11 cellular contexts compared by ENCODE assay signal in the genomic region with DNA sequence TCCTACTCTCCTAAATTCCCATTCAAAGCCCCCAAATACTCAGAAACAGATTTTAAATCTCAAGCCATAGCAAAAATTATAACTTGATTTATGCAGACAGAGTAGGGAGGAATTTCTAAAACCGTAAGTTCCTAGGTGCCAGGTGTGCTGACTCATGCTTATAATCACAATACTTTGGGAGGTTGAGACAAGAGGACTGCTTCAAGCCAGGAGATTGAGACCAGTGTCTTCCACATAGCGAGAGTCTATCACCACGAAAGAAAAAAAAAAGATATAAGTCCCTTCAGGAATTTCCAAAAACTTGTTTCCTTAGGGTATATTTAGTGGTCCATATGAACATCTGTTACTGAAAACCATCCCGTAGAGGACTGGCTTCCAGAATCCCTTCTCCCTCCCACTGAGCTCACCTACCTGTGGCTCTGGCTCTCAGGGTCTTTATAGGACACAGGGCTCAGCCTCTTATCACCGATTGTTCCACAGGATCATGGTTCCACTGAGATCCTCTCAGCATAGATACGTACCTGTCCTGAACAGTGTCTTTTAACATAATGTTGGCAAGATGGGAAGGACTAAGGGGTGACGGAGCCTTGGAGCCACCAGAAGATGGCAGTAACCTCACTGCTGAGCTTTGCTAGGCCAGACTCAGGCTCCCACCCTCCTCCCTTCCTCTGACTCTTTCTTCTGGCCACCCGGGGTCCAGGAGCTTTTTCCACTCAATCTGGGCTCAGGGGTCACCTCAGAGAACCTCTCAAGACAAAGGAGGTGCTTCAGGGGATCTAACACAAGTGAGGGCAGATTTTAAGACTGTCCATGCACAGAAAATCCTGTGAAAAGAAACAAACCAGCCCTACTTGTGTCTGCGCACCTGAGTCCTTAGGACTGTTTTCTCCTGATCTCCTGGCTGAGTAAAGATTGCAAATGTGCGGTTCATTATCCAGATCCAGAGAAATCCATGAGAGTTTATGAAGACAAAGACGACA.
A peak's percentile ranks its signal among the peaks of the same experiment; 100 is the strongest.
DNase-seq lines count a peak whose midpoint lies in the region; ATAC-seq and TF ChIP-seq lines count a peak whose summit lies in the region.
"Had no signal": no experiment of that assay in that cellular context is flagged by ENCODE, and none has a peak within 500 bp of the region (broad histone marks: within the 10 kb centered on the region; RNA-seq: fewer than 3 reads in every experiment).

No MANE protein-coding gene starts in this region.

- H4K20me1 ChIP-seq in OCI-LY3 (ENCODE audit: insufficient read depth, low read length) (no peaks in the 10 kb centered on the region), fibroblast of lung (ENCODE audit: control insufficient read depth, extremely low read depth, insufficient read depth, low read length) (no peaks in the 10 kb centered on the region)

- H3K4me3 ChIP-seq in A673 (ENCODE audit: low read depth, low read length, poor library complexity, severe bottlenecking) = no peak overlapping the region
- H3K4me3 ChIP-seq in OCI-LY3 (ENCODE audit: low read length) = peak overlapping the region; percentile 67
- H3K4me3 ChIP-seq in fibroblast of lung (replicated peaks in 1 of 4; ENCODE audit: control extremely low read depth in 1 of 4, insufficient read depth in 1 of 4, low read depth in 3 of 4, low read length in 4 of 4) = no peak overlapping the region

- no peak for ATAC-seq in sciatic nerve
- no peak for ATAC-seq in HG02840 (IDR thresholded peaks at IDR 0.05; ENCODE audit: low FRiP score, unreplicated experiment)

- H3K9me3 ChIP-seq in A673 (ENCODE audit: low read depth, low read length, poor library complexity, severe bottlenecking) = no peaks in the 10 kb centered on the region
- peaks cover 16% of the 10 kb centered on the region; the same call in 1 of the 2 replicates for H3K9me3 ChIP-seq in OCI-LY3 (ENCODE audit: insufficient read depth, low read length)
- H3K9me3 ChIP-seq in fibroblast of lung (ENCODE audit: control insufficient read depth, insufficient read depth, low read depth, low read length) = no peaks in the 10 kb centered on the region

- H3K9ac ChIP-seq in OCI-LY3 (ENCODE audit: low read length) (peak overlapping the region; percentile 71), fibroblast of lung (ENCODE audit: insufficient read depth, low read length) (no peak overlapping the region)
- H3K9ac ChIP-seq: parathyroid adenoma had no signal

- H3K4me1 ChIP-seq in A673 (ENCODE audit: insufficient read depth, low read length, poor library complexity, severe bottlenecking) = no peaks in the 10 kb centered on the region
- H3K4me1 ChIP-seq in OCI-LY3 (ENCODE audit: low read length) = peaks cover 33% of the 10 kb centered on the region
- H3K4me1 ChIP-seq in fibroblast of lung (ENCODE audit: control insufficient read depth, extremely low read depth, insufficient read depth, low read length) = no peaks in the 10 kb centered on the region
- H3K4me1 ChIP-seq: parathyroid adenoma had no signal

- H3K27ac ChIP-seq in A673 (ENCODE audit: low read depth, low read length, poor library complexity, severe bottlenecking) = no peak overlapping the region
- H3K27ac ChIP-seq in OCI-LY3 (ENCODE audit: low read length) = peak overlapping the region; percentile 90
- H3K27ac ChIP-seq in fibroblast of lung (ENCODE audit: insufficient read depth, low read length) = no peak overlapping the region
- H3K27ac ChIP-seq: parathyroid adenoma had no signal

- H3K27me3 ChIP-seq in A673 (replicated peaks; ENCODE audit: insufficient read depth, low read depth, low read length, poor library complexity) = peaks cover 35% of the 10 kb centered on the region
- H3K27me3 ChIP-seq in OCI-LY3 (ENCODE audit: low read depth, low read length) = no peaks in the 10 kb centered on the region
- no peaks in the 10 kb centered on the region for H3K27me3 ChIP-seq in fibroblast of lung (ENCODE audit: control insufficient read depth, insufficient read depth, low read length)

- CTCF ChIA-PET in A673 (lab: Charles Lee) = interaction anchor here (1.0 kb wide), 1 partner anchor 11 kb away, joined by 7 read pairs; no protein-coding TSS in a partner anchor

- TF ChIP-seq CTCF in A673 (conservative IDR thresholded peaks at IDR 0.05; ENCODE audit: low read depth, low read length) (peak; percentile 54), GM12872 (IDR thresholded peaks at IDR 0.05; ENCODE audit: insufficient read depth, low read depth, low read length) (peak; percentile 43; the same call in 1 of the 3 replicates), OCI-LY3 (IDR thresholded peaks at IDR 0.05; ENCODE audit: low read depth, low read length) (peak; percentile 88), fibroblast of lung (conservative IDR thresholded peaks at IDR 0.05 in 1 of 2, IDR thresholded peaks at IDR 0.05 in 1 of 2; ENCODE audit: low read depth in 1 of 2, low read length in 2 of 2) (peak; percentile 14 to 47)

- no TSS peak for BruUV-seq in A673 (replicated peaks; lab: Mats Ljungman, UMichigan)

- DNase-seq in A673 (ENCODE audit: low spot score) = no peak
- no peak for DNase-seq in fibroblast of lung (ENCODE audit: low read depth in 2 of 2)
- DNase-seq in sciatic nerve (ENCODE audit: low spot score) = no peak
- no peak for DNase-seq in dedifferentiated amniotic fluid mesenchymal stem cell (ENCODE audit: extremely low spot score)
- no peak for DNase-seq in HuH-7 (ENCODE audit: low spot score)
- DNase-seq: Calu3, NCI-H2227 treated with DMSO at 0.1 percent for 48 hours had no signal

- POLR2A ChIA-PET in A673 (lab: Charles Lee; ENCODE audit: low non-redundant PET) = no interaction called here

- H3K4me2 ChIP-seq in OCI-LY3 (ENCODE audit: low read length) (peak overlapping the region; percentile 89), fibroblast of lung (ENCODE audit: extremely low read depth, insufficient read depth, low read length) (no peak overlapping the region)

- H3K36me3 ChIP-seq in A673 (ENCODE audit: insufficient read depth, low read length, poor library complexity, severe bottlenecking) (no peaks in the 10 kb centered on the region), OCI-LY3 (replicated peaks; ENCODE audit: low read depth, low read length) (peaks cover 11% of the 10 kb centered on the region), fibroblast of lung (ENCODE audit: control insufficient read depth, insufficient read depth, low read length) (no peaks in the 10 kb centered on the region)

- no peaks in the 10 kb centered on the region for H3K79me2 ChIP-seq in OCI-LY3 (ENCODE audit: low read length)
- no peaks in the 10 kb centered on the region for H3K79me2 ChIP-seq in fibroblast of lung (ENCODE audit: control insufficient read depth, insufficient read depth, low read length)
- H3K79me2 ChIP-seq: parathyroid adenoma had no signal

- intact Hi-C loops in A673 (cut with micrococcal nuclease; ENCODE audit: unreplicated experiment) (no loop called here), sciatic nerve (cut with DNase I) (no loop called here)

- H2AFZ ChIP-seq in OCI-LY3 (ENCODE audit: low read depth, low read length) (peak overlapping the region; percentile 95), fibroblast of lung (ENCODE audit: low read length) (no peak overlapping the region)
- H2AFZ ChIP-seq: parathyroid adenoma had no signal

Comparison
In these comparisons a context has a peak if more than half of its experiments do, and no peak if none do; other contexts are left out.
1. CTCF ChIP-seq: peak in every context shown above with its lines; median percentile 88 in OCI-LY3; 54 in A673; 43 in GM12872; 30 in fibroblast of lung.